In the genomic region with DNA sequence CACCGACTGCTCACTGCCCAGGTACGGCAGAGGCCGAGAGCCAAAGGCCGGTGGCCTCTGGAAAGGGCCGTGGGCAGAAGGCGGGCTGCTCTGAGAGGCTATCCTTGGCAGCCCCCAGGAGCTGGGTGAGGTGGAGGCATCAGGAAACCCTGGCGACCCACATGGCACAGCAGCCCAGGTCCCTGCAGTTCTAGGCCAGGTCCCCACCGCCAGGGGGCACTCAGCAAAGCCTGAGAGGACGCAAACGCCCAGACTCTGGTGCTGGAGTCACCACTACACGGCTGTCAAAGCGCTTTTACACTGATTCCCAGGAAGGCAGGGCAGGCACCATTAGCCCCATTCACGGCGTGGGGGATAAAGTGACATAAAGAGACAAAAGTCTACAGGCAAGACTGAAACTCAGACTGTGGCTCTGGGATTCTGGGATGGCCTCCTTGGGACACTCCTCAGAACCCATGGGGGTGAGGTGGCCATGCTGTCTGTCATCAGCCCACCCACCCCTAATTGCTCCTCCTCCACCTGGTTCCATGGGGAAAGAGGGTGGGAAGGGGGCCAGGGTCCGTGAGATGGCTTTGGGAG, we compare ENCODE assay signal across 8 cellular contexts. TPM values are rescaled to one million over a fixed set of nuclear protein-coding genes. Genes with fewer than 3 reads are reported as not detected.
DNase-seq lines count a peak whose midpoint lies in the region; ATAC-seq, FAIRE-seq and TF ChIP-seq lines count a peak whose summit lies in the region.

No MANE protein-coding gene starts in this region.

- H3K27ac Mint-ChIP-seq in activated naive CD8-positive, alpha-beta T cell treated with anti-CD3 and anti-CD28 coated beads for 36 hours: no peak overlapping the region

- H3K4me1 Mint-ChIP-seq in activated naive CD8-positive, alpha-beta T cell treated with anti-CD3 and anti-CD28 coated beads for 36 hours: peaks cover 16% of the 10 kb centered on the region

- H3K36me3 ChIP-seq in prostate gland: no peaks in the 10 kb centered on the region

- no peak for TF ChIP-seq EP300 in A549 (IDR thresholded peaks at IDR 0.05)

- no peaks in the 10 kb centered on the region for H3K36me3 Mint-ChIP-seq in activated naive CD8-positive, alpha-beta T cell treated with anti-CD3 and anti-CD28 coated beads for 36 hours

- no peak for TF ChIP-seq POLR2A in A549 (IDR thresholded peaks at IDR 0.05; ENCODE audit: low read length)
- no peak for TF ChIP-seq POLR2A in prostate gland (IDR thresholded peaks at IDR 0.05)

- peak; percentile 52 to 77; a peak in 5 of 6 replicates for ATAC-seq in A549

- POLR2A ChIA-PET in A549 (lab: Yijun Ruan, JAX): no interaction called here

- peak; percentile 39 to 49; a peak in 4 of 5 replicates for TF ChIP-seq RAD21 in A549 (conservative IDR thresholded peaks at IDR 0.05 in 1 of 2, IDR thresholded peaks at IDR 0.05 in 1 of 2)

- intact Hi-C loops in cardiac septum (cut with DNase I): loop anchor here (1.0 to 5.0 kb wide), 3 partner anchors 36 to 161 kb away; a partner anchor contains a TSS
- intact Hi-C loops in prostate gland (cut with DNase I): no loop called here

- no peaks in the 10 kb centered on the region for H3K27me3 ChIP-seq in prostate gland (replicated peaks; ENCODE audit: insufficient read depth)

- H3K4me3 ChIP-seq in A549 (no peak overlapping the region), prostate gland (no peak overlapping the region)

- DNase-seq in A549 (ENCODE audit: low read depth in 1 of 2, low spot score in 1 of 2) (peak; percentile 77 to 78), GM18507 (ENCODE audit: extremely low spot score, insufficient read length, low read depth) (peak; percentile 71), MV-4-11 (lab: John Stamatoyannopoulos, UW) (peak; percentile 67), SW 1271 (lab: John Stamatoyannopoulos, UW) (peak; percentile 33 to 69), cardiac septum (ENCODE audit: low spot score) (peak; percentile 89), prostate gland (ENCODE audit: low spot score) (peak; percentile 84), urothelium cell line (ENCODE audit: low spot score) (peak; percentile 76)
- peak; percentile 86 for DNase-seq in activated naive CD8-positive, alpha-beta T cell treated with anti-CD3 and anti-CD28 coated beads for 36 hours

- H3K4me3 Mint-ChIP-seq in activated naive CD8-positive, alpha-beta T cell treated with anti-CD3 and anti-CD28 coated beads for 36 hours: no peak overlapping the region

- CTCF ChIA-PET in A549 (lab: Yijun Ruan, JAX): interaction anchor here (0.6 to 4.2 kb wide), 24 partner anchors 9 to 161 kb away, joined by 3 to 35 read pairs (median 4); a partner anchor contains a TSS

- H3K9me3 ChIP-seq in A549 (no peaks in the 10 kb centered on the region), prostate gland (no peaks in the 10 kb centered on the region)

- 0 out of 6 replicates have a peak overlapping the region, but pooled peaks of 1 of the 2 experiments have one; percentile 49 for H3K27ac ChIP-seq in A549
- no peak overlapping the region for H3K27ac ChIP-seq in prostate gland

- WGBS in A549 (ENCODE audit: missing lambda C conversion rate): 33% methylated on average over 7 of the region's 15 CpGs
- WGBS in prostate gland: 6% methylated on average over 5 of the region's 15 CpGs

- H3K9me3 Mint-ChIP-seq in activated naive CD8-positive, alpha-beta T cell treated with anti-CD3 and anti-CD28 coated beads for 36 hours: no peaks in the 10 kb centered on the region

- FAIRE-seq in A549 (lab: Jason Lieb, UNC) (no peak), GM18507 (lab: Jason Lieb, UNC) (peak; percentile 90), urothelium cell line (lab: Jason Lieb, UNC) (no peak)

- peak; percentile 62 for TF ChIP-seq CTCF in A549 (IDR thresholded peaks at IDR 0.05)
- peak; percentile 75 to 92 (median 78) for TF ChIP-seq CTCF in prostate gland (IDR thresholded peaks at IDR 0.05)

- peak overlapping the region; percentile 52 for H3K4me2 ChIP-seq in A549

- H3K4me1 ChIP-seq in A549 (peaks cover 16% of the 10 kb centered on the region), prostate gland (replicated peaks) (peaks cover 6% of the 10 kb centered on the region)

- H3K27me3 Mint-ChIP-seq in activated naive CD8-positive, alpha-beta T cell treated with anti-CD3 and anti-CD28 coated beads for 36 hours: peaks cover 30% of the 10 kb centered on the region

TF ChIP-seq in A549, 52 proteins besides CTCF, POLR2A, EP300 and RAD21:
- TF ChIP-seq FOSB (CRISPR knock-in tag; IDR thresholded peaks at IDR 0.05) (no peak), ZSCAN20 (CRISPR knock-in tag; IDR thresholded peaks at IDR 0.05) (no peak), HDAC2 (IDR thresholded peaks at IDR 0.05) (no peak), SMC3 (IDR thresholded peaks at IDR 0.05) (peak; percentile 43; the same call in 2 of the 3 replicates), ZC3H11A (IDR thresholded peaks at IDR 0.05) (no peak), HEYL (CRISPR knock-in tag; IDR thresholded peaks at IDR 0.05) (no peak), ZNF302 (CRISPR knock-in tag; IDR thresholded peaks at IDR 0.05) (no peak), NR3C1 (IDR thresholded peaks at IDR 0.05) (no peak)
- TF ChIP-seq, protein P1, sequence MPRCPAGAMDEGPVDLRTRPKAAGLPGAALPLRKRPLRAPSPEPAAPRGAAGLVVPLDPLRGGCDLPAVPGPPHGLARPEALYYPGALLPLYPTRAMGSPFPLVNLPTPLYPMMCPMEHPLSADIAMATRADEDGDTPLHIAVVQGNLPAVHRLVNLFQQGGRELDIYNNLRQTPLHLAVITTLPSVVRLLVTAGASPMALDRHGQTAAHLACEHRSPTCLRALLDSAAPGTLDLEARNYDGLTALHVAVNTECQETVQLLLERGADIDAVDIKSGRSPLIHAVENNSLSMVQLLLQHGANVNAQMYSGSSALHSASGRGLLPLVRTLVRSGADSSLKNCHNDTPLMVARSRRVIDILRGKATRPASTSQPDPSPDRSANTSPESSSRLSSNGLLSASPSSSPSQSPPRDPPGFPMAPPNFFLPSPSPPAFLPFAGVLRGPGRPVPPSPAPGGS (IDR thresholded peaks at IDR 0.05): no peak

RNA-seq across cellular contexts. Expression of a gene that starts 4.9 kb away (rescaled TPM):
- polyA plus RNA-seq in A549 (2011; rRNA removed) (0.75 and 0.84 TPM in 2 replicates), A549 (2017; fragmentation: RNase III; extraction: RNeasy Plus Mini Kit Qiagen cat#74134 plus additional on column Dnase treatment) (2.4 to 3.4 TPM (median 3.1 TPM) in 3 replicates)
- polyA plus RNA-seq in A549 (2012; cell fraction: cytosol; rRNA removed): 1.1 and 1.6 TPM in 2 replicates
- 7.2 and 9.2 TPM in 2 replicates for polyA plus RNA-seq in A549 (2012; cell fraction: nucleus; rRNA removed)
- polyA minus RNA-seq in A549 (2011; rRNA and poly(A)+ RNA removed): 0.62 and 0.83 TPM in 2 replicates
- total RNA-seq in activated naive CD8-positive, alpha-beta T cell treated with anti-CD3 and anti-CD28 coated beads for 36 hours: 1 to 10 TPM; 2.2 to 2.3 TPM
- total RNA-seq in cardiac septum (14.9 TPM), prostate gland (10 to 100 TPM; 11.6 to 21.4 TPM)

RNA-seq across cellular contexts. Expression of a gene that starts 20.5 kb away (rescaled TPM):
- polyA plus RNA-seq in A549 (2011; rRNA removed) (0.65 and 0.85 TPM in 2 replicates), A549 (2017; fragmentation: RNase III; extraction: RNeasy Plus Mini Kit Qiagen cat#74134 plus additional on column Dnase treatment) (3.0 to 4.5 TPM (median 3.4 TPM) in 3 replicates)
- 2.1 and 2.6 TPM in 2 replicates for polyA plus RNA-seq in A549 (2012; cell fraction: cytosol; rRNA removed)
- polyA plus RNA-seq in A549 (2012; cell fraction: nucleus; rRNA removed): 23.2 and 24.6 TPM in 2 replicates
- polyA minus RNA-seq in A549 (2011; rRNA and poly(A)+ RNA removed): 0.04 and 0.83 TPM in 2 replicates
- 10 to 100 TPM; 64.7 to 67.8 TPM for total RNA-seq in activated naive CD8-positive, alpha-beta T cell treated with anti-CD3 and anti-CD28 coated beads for 36 hours
- total RNA-seq in cardiac septum (8.5 TPM), prostate gland (10 to 100 TPM; 15.2 to 22.7 TPM)
